In the genomic region with DNA sequence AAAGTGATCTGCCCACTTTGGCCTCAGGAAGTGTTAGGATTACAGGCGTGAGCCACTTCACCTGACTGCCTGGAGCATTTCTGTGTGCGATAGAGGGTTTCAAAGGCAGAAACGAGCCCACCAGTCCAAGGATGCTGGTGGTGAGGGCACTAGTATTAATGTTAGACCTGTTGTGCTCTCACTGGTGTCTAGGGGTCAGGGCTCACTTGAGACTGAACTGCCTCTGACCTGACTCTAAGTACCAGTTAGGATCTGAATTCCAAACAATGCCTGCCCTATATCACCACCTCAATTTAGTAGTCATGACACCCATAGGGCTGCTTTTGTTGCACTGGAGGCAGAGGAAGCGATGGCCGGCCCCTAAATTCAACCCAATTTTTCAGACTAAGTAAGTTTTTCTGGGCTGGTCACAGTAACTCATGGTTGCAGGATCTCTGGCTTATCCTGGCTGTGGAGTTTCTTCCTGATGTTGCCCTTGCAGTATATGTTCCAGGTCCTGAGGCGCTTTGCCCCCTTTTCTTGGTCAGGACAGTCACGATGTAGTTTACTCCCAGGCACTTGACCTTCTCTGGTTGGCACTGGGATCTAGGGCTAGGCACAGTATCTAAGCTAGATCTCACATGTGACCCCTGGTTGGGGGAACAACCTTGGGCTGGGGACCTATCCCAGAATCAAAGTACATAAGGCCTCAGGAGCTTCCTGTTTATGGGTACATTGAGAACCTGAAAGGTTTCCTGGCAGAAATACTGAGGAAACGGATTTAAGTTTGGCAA, we compare ENCODE assay signal across 15 cellular contexts. TPM values are rescaled to one million over a fixed set of nuclear protein-coding genes. Genes with fewer than 3 reads are reported as not detected.
DNase-seq lines count a peak whose midpoint lies in the region; ATAC-seq and TF ChIP-seq lines count a peak whose summit lies in the region.
"Had no signal": no experiment of that assay in that cellular context is flagged by ENCODE, and none has a peak within 500 bp of the region (broad histone marks: within the 10 kb centered on the region; RNA-seq: fewer than 3 reads in every experiment).

No MANE protein-coding gene starts in this region.

- H4K20me1 ChIP-seq in osteoblast (ENCODE audit: insufficient read depth, low read length) = peaks cover 2% of the 10 kb centered on the region

- in situ Hi-C loops in HAP-1 (cut with MboI; ENCODE audit: low sequenced_read_pairs) = no loop called here

- no peak for ATAC-seq in stimulated activated effector memory CD8-positive, alpha-beta T cell treated with anti-CD3 and anti-CD28 coated beads, Interleukin-12 subunit alpha, Interleukin-12 subunit beta, amount 100 ng/mL, for 72 hours

- H3K4me1 Mint-ChIP-seq in activated T-cell treated with anti-CD3 and anti-CD28 coated beads, Interleukin-2, amount 50 U/mL, for 24 hours (ENCODE audit: low read depth) = peaks cover 5% of the 10 kb centered on the region
- H3K4me1 Mint-ChIP-seq in endothelial cell (ENCODE audit: unreplicated experiment) = peaks cover 32% of the 10 kb centered on the region
- no peaks in the 10 kb centered on the region for H3K4me1 Mint-ChIP-seq in stimulated activated effector memory CD8-positive, alpha-beta T cell treated with anti-CD3 and anti-CD28 coated beads, Interleukin-12 subunit alpha, Interleukin-12 subunit beta, amount 100 ng/mL, for 72 hours
- H3K4me1 Mint-ChIP-seq in T-helper 2 cell treated with Interferon-gamma antibody and Interleukin-4, amounts not matched to agents 5 μg/mL and 100 μg/mL, for 36 hours (ENCODE audit: low read depth) = no peaks in the 10 kb centered on the region

- H3K27me3 Mint-ChIP-seq in activated T-cell treated with anti-CD3 and anti-CD28 coated beads, Interleukin-2, amount 50 U/mL, for 24 hours = no peaks in the 10 kb centered on the region
- H3K27me3 Mint-ChIP-seq in endothelial cell (ENCODE audit: unreplicated experiment) = peaks cover 9% of the 10 kb centered on the region
- no peaks in the 10 kb centered on the region for H3K27me3 Mint-ChIP-seq in T-helper 2 cell treated with Interferon-gamma antibody and Interleukin-4, amounts not matched to agents 5 μg/mL and 100 μg/mL, for 36 hours (ENCODE audit: low read depth)

- H3K9me3 ChIP-seq in HAP-1 (no peaks in the 10 kb centered on the region), osteoblast (ENCODE audit: low read depth, low read length) (no peaks in the 10 kb centered on the region)
- H3K9me3 ChIP-seq: colonic mucosa, prostate gland had no signal

- no peak overlapping the region for H2AFZ ChIP-seq in osteoblast (ENCODE audit: low read length)
- H2AFZ ChIP-seq: GM23248 had no signal

- H3K79me2 ChIP-seq in osteoblast (ENCODE audit: insufficient read depth, low read length) = no peaks in the 10 kb centered on the region

- TF ChIP-seq POLR2A in NB4 (IDR thresholded peaks at IDR 0.05; ENCODE audit: extremely low read depth, insufficient read length) = no peak

- peaks cover 86% of the 10 kb centered on the region for H3K36me3 Mint-ChIP-seq in activated T-cell treated with anti-CD3 and anti-CD28 coated beads, Interleukin-2, amount 50 U/mL, for 24 hours (ENCODE audit: low read depth)
- H3K36me3 Mint-ChIP-seq in endothelial cell (ENCODE audit: low read depth, unreplicated experiment) = peaks cover 44% of the 10 kb centered on the region
- peaks cover 51% of the 10 kb centered on the region for H3K36me3 Mint-ChIP-seq in stimulated activated effector memory CD8-positive, alpha-beta T cell treated with anti-CD3 and anti-CD28 coated beads, Interleukin-12 subunit alpha, Interleukin-12 subunit beta, amount 100 ng/mL, for 72 hours
- peaks cover 47% of the 10 kb centered on the region for H3K36me3 Mint-ChIP-seq in T-helper 2 cell treated with Interferon-gamma antibody and Interleukin-4, amounts not matched to agents 5 μg/mL and 100 μg/mL, for 36 hours (ENCODE audit: low read depth)

- no peak overlapping the region for H3K4me2 ChIP-seq in osteoblast (ENCODE audit: insufficient read depth, low read length)

- no peaks in the 10 kb centered on the region for H3K4me1 ChIP-seq in HAP-1
- H3K4me1 ChIP-seq in osteoblast (ENCODE audit: insufficient read depth, low read length) = no peaks in the 10 kb centered on the region
- H3K4me1 ChIP-seq: colonic mucosa, prostate gland had no signal

- H3K27ac ChIP-seq in osteoblast (ENCODE audit: low read depth, low read length) = no peak overlapping the region
- H3K27ac ChIP-seq: colonic mucosa, GM23248 had no signal

- H3K4me3 ChIP-seq in NB4 (ENCODE audit: low read depth, low read length) = no peak overlapping the region
- H3K4me3 ChIP-seq in HAP-1 = no peak overlapping the region
- no peak overlapping the region for H3K4me3 ChIP-seq in osteoblast (ENCODE audit: insufficient read depth, low read length)
- H3K4me3 ChIP-seq: colonic mucosa, GM23248, prostate gland had no signal

- H3K36me3 ChIP-seq in HAP-1 (replicated peaks) (peaks cover 66% of the 10 kb centered on the region), osteoblast (ENCODE audit: insufficient read depth, low read length) (peaks cover 35% of the 10 kb centered on the region)
- H3K36me3 ChIP-seq: colonic mucosa had no signal

- H3K9me3 Mint-ChIP-seq in activated T-cell treated with anti-CD3 and anti-CD28 coated beads, Interleukin-2, amount 50 U/mL, for 24 hours = no peaks in the 10 kb centered on the region
- no peaks in the 10 kb centered on the region for H3K9me3 Mint-ChIP-seq in endothelial cell (ENCODE audit: unreplicated experiment)
- no peaks in the 10 kb centered on the region for H3K9me3 Mint-ChIP-seq in stimulated activated effector memory CD8-positive, alpha-beta T cell treated with anti-CD3 and anti-CD28 coated beads, Interleukin-12 subunit alpha, Interleukin-12 subunit beta, amount 100 ng/mL, for 72 hours
- H3K9me3 Mint-ChIP-seq in T-helper 2 cell treated with Interferon-gamma antibody and Interleukin-4, amounts not matched to agents 5 μg/mL and 100 μg/mL, for 36 hours = no peaks in the 10 kb centered on the region

- DNase-seq in activated T-cell treated with anti-CD3 and anti-CD28 coated beads, Interleukin-2, amount 50 U/mL, for 24 hours = no peak
- no peak for DNase-seq in activated T-cell treated with anti-CD3 and anti-CD28 coated beads, Interleukin-2, amount 50 U/mL, for 1 hour
- peak; percentile 22 for DNase-seq in NB4 (ENCODE audit: low read depth)
- no peak for DNase-seq in endothelial cell (ENCODE audit: low spot score)
- DNase-seq in stimulated activated effector memory CD8-positive, alpha-beta T cell treated with anti-CD3 and anti-CD28 coated beads, Interleukin-12 subunit alpha, Interleukin-12 subunit beta, amount 100 ng/mL, for 72 hours (ENCODE audit: low spot score in 2 of 2) = no peak
- no peak for DNase-seq in T-helper 2 cell treated with Interferon-gamma antibody and Interleukin-4, amounts not matched to agents 5 μg/mL and 100 μg/mL, for 36 hours (ENCODE audit: low spot score)
- DNase-seq in HAP-1 (ENCODE audit: low spot score in 2 of 2) = no peak
- no peak for DNase-seq in osteoblast (ENCODE audit: insufficient read length, low spot score, missing footprints)
- DNase-seq: activated effector memory CD4-positive, alpha-beta T cell treated with Interleukin-2 at 50 U/mL for 16 hours; colonic mucosa; foreskin fibroblast; GF-D8; GM23248; KG1 had no signal

- no peak overlapping the region for H3K4me3 Mint-ChIP-seq in activated T-cell treated with anti-CD3 and anti-CD28 coated beads, Interleukin-2, amount 50 U/mL, for 24 hours
- no peak overlapping the region for H3K4me3 Mint-ChIP-seq in endothelial cell (ENCODE audit: unreplicated experiment)
- H3K4me3 Mint-ChIP-seq in stimulated activated effector memory CD8-positive, alpha-beta T cell treated with anti-CD3 and anti-CD28 coated beads, Interleukin-12 subunit alpha, Interleukin-12 subunit beta, amount 100 ng/mL, for 72 hours = no peak overlapping the region
- H3K4me3 Mint-ChIP-seq in T-helper 2 cell treated with Interferon-gamma antibody and Interleukin-4, amounts not matched to agents 5 μg/mL and 100 μg/mL, for 36 hours = no peak overlapping the region

- peak overlapping the region; percentile 87 for H3K27ac Mint-ChIP-seq in activated T-cell treated with anti-CD3 and anti-CD28 coated beads, Interleukin-2, amount 50 U/mL, for 24 hours
- peak overlapping the region; percentile 61 for H3K27ac Mint-ChIP-seq in endothelial cell (ENCODE audit: unreplicated experiment)
- H3K27ac Mint-ChIP-seq in stimulated activated effector memory CD8-positive, alpha-beta T cell treated with anti-CD3 and anti-CD28 coated beads, Interleukin-12 subunit alpha, Interleukin-12 subunit beta, amount 100 ng/mL, for 72 hours = peak overlapping the region; percentile 72
- H3K27ac Mint-ChIP-seq in T-helper 2 cell treated with Interferon-gamma antibody and Interleukin-4, amounts not matched to agents 5 μg/mL and 100 μg/mL, for 36 hours = no peak overlapping the region

- H3K27me3 ChIP-seq in HAP-1 (ENCODE audit: low read depth) = no peaks in the 10 kb centered on the region
- no peaks in the 10 kb centered on the region for H3K27me3 ChIP-seq in osteoblast (ENCODE audit: insufficient read depth, low read length)
- H3K27me3 ChIP-seq: colonic mucosa had no signal

- TF ChIP-seq CTCF in NB4 (IDR thresholded peaks at IDR 0.05; ENCODE audit: low read depth, low read length) = no peak
- no peak for TF ChIP-seq CTCF in endothelial cell (IDR thresholded peaks at IDR 0.05; ENCODE audit: unreplicated experiment)
- TF ChIP-seq CTCF in osteoblast (IDR thresholded peaks at IDR 0.05; ENCODE audit: extremely low read depth, low read depth, low read length) = no peak

RNA-seq across cellular contexts. Expression of a gene that starts 4.5 kb away (rescaled TPM):
- 3.9 TPM for total RNA-seq in endothelial cell (ENCODE audit: unreplicated experiment)
- 0.72 and 1.5 TPM in 2 replicates for total RNA-seq in osteoblast

RNA-seq across cellular contexts. Expression of a gene that starts 35.5 kb away (rescaled TPM):
- total RNA-seq in endothelial cell (ENCODE audit: unreplicated experiment) = 149 TPM
- 25.9 and 27.5 TPM in 2 replicates for total RNA-seq in osteoblast
